In the genomic region with DNA sequence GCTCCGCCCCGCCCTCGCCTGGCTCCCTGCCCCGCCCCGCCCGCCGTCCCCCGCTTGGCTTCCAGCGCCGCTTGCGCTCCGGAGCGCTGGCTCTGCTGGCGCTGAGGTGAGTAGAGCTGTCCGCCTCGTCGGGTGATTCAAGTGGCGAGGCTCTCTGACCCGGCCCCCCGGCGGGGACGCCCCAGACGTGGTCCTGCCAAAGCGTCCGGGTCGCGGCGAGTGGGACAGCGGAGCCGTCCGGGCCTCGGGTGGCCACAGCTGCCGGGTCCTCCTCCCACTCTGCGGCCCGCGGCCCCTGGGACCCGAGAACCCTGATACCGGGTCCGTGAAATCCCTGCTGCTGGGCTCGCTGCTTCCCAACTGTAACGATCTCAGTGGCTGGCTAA, we compare ENCODE assay signal across 8 cellular contexts. TPM values are rescaled to one million over a fixed set of nuclear protein-coding genes. Genes with fewer than 3 reads are reported as not detected.
DNase-seq lines count a peak whose midpoint lies in the region; FAIRE-seq and TF ChIP-seq lines count a peak whose summit lies in the region.

TSS of gene LRRC28 (plus strand) at position 46 of the 386 bp plus-strand sequence. CDS start 4,477 bp downstream, outside the sequence.

- H3K27me3 ChIP-seq in SJCRH30 (no peaks in the 10 kb centered on the region), esophagus muscularis mucosa (no peaks in the 10 kb centered on the region)

- peaks cover 31% of the 10 kb centered on the region for H3K4me1 Mint-ChIP-seq in neural crest cell

- no peak for DNase-seq in A172 (ENCODE audit: low spot score)
- no peak for DNase-seq in SJCRH30
- no peak for DNase-seq in esophagus muscularis mucosa (ENCODE audit: extremely low spot score)
- no peak for DNase-seq in neural crest cell (ENCODE audit: low read depth, low spot score)
- no peak for DNase-seq in RCC 7860 (ENCODE audit: low spot score)
- DNase-seq in NCI-H2107 (lab: John Stamatoyannopoulos, UW): no peak
- DNase-seq in 8988T: no peak

- peak; percentile 77 for TF ChIP-seq POLR2A in GM19099 (IDR thresholded peaks at IDR 0.05; ENCODE audit: extremely low read depth, insufficient read length, low read depth)
- TF ChIP-seq POLR2A in esophagus muscularis mucosa (IDR thresholded peaks at IDR 0.05; ENCODE audit: low read depth): peak; percentile 49

- TF ChIP-seq EP300 in esophagus muscularis mucosa (IDR thresholded peaks at IDR 0.05): no peak

- H3K36me3 ChIP-seq in SJCRH30 (no peaks in the 10 kb centered on the region), esophagus muscularis mucosa (peaks cover 0 to 7% (median 7%) of the 10 kb centered on the region in 4 donors)

- TF ChIP-seq CTCF in esophagus muscularis mucosa (IDR thresholded peaks at IDR 0.05): no peak
- no peak for TF ChIP-seq CTCF in neural crest cell (conservative IDR thresholded peaks at IDR 0.05)

- H3K36me3 Mint-ChIP-seq in neural crest cell (ENCODE audit: low read depth): no peaks in the 10 kb centered on the region

- peak within 1 kb of the TSS; percentile 94 for H3K4me3 Mint-ChIP-seq in neural crest cell

- H3K27ac ChIP-seq in SJCRH30: peak within 1 kb of the TSS; percentile 80
- H3K27ac ChIP-seq in esophagus muscularis mucosa (replicated peaks in 1 of 4): peak within 1 kb of the TSS; percentile 85 to 95 (median 92)

- H3K4me1 ChIP-seq in SJCRH30 (peaks cover 14% of the 10 kb centered on the region; the same call in 1 of the 2 replicates), esophagus muscularis mucosa (peaks cover 20 to 52% (median 45%) of the 10 kb centered on the region in 4 donors)

- peak within 1 kb of the TSS; percentile 91 for H3K4me3 ChIP-seq in SJCRH30
- peak within 1 kb of the TSS; percentile 78 to 90 (median 84) for H3K4me3 ChIP-seq in esophagus muscularis mucosa

- FAIRE-seq in RCC 7860 (lab: Jason Lieb, UNC): no peak

- H3K9me3 Mint-ChIP-seq in neural crest cell: no peaks in the 10 kb centered on the region

- no peaks in the 10 kb centered on the region for H3K9me3 ChIP-seq in SJCRH30 (replicated peaks)
- H3K9me3 ChIP-seq in esophagus muscularis mucosa: no peaks in the 10 kb centered on the region

- H3K27me3 Mint-ChIP-seq in neural crest cell (ENCODE audit: low read depth): no peaks in the 10 kb centered on the region

- intact Hi-C loops in esophagus muscularis mucosa (cut with DNase I): loop anchor here (5.0 kb wide), 1 partner anchor 49 kb away; no protein-coding TSS in a partner anchor

- WGBS in esophagus muscularis mucosa: 0% methylated on average over 15 of the region's 41 CpGs

- peak within 1 kb of the TSS; percentile 99 for H3K27ac Mint-ChIP-seq in neural crest cell (ENCODE audit: unreplicated experiment)

RNA-seq across cellular contexts. Expression of gene LRRC28, which starts in this region (rescaled TPM):
- total RNA-seq in A172 (2014; rRNA removed; shearing (Covaris generic)): 14.0 and 20.8 TPM in 2 replicates
- 18.6 and 19.4 TPM in 2 replicates for total RNA-seq in SJCRH30 (2014; rRNA removed; shearing (Covaris generic))
- total RNA-seq in esophagus muscularis mucosa: 10 to 100 TPM; 15.7 to 39.9 (median 24.7) TPM
- total RNA-seq in neural crest cell: 28.8 and 34.4 TPM in 2 replicates
